In genomic region chr16:66881014-66881417, GRCh38 we compare ENCODE assay signal across 8 cellular contexts. TPM values are rescaled to one million over a fixed set of nuclear protein-coding genes. Genes with fewer than 3 reads are reported as not detected.
DNase-seq lines count a peak whose midpoint lies in the region; ATAC-seq and TF ChIP-seq lines count a peak whose summit lies in the region.

No MANE protein-coding gene starts in this region.

- H4K20me1 ChIP-seq in Loucy (ENCODE audit: insufficient read depth, low read length, poor library complexity, severe bottlenecking) = peaks cover 35% of the 10 kb centered on the region
- no peaks in the 10 kb centered on the region for H4K20me1 ChIP-seq in mammary epithelial cell (ENCODE audit: insufficient read depth, low read length)

- in situ Hi-C loops in mammary epithelial cell (cut with MboI; ENCODE audit: low sequenced_read_pairs in 2 of 2) = no loop called here

- no peak overlapping the region for H2AK5ac ChIP-seq in mesenchymal stem cell (ENCODE audit: low read length, severe bottlenecking)

- no peak overlapping the region for H3K23ac ChIP-seq in mesenchymal stem cell (ENCODE audit: low read length in 2 of 2)

- H3K4me1 ChIP-seq in Loucy (ENCODE audit: insufficient read depth, low read length, poor library complexity, severe bottlenecking) = peaks cover 54% of the 10 kb centered on the region
- peaks cover 20% of the 10 kb centered on the region for H3K4me1 ChIP-seq in mammary epithelial cell (ENCODE audit: insufficient read depth, low read length)
- H3K4me1 ChIP-seq in mesenchymal stem cell (ENCODE audit: control insufficient read depth, insufficient read depth, low read depth, low read length) = peaks cover 17% of the 10 kb centered on the region
- H3K4me1 ChIP-seq in upper lobe of right lung = peaks cover 19% of the 10 kb centered on the region

- H2BK12ac ChIP-seq in mesenchymal stem cell (ENCODE audit: low read length in 2 of 2) = no peak overlapping the region

- no peaks in the 10 kb centered on the region for H3K9me2 ChIP-seq in Loucy (replicated peaks; ENCODE audit: low read depth, low read length)

- H3K9ac ChIP-seq in Loucy (ENCODE audit: low read depth, low read length, poor library complexity, severe bottlenecking) (peak overlapping the region; percentile 73), mammary epithelial cell (ENCODE audit: insufficient read depth, low read length) (peak overlapping the region; percentile 61), mesenchymal stem cell (ENCODE audit: low read length) (peak overlapping the region; percentile 93)

- H3K4ac ChIP-seq in mesenchymal stem cell (ENCODE audit: low read depth in 1 of 2, low read length in 2 of 2) = peak overlapping the region in 1 of 2 experiments; percentile 42

- H3K9me3 ChIP-seq in Loucy (ENCODE audit: insufficient read depth, low read depth, low read length) (no peaks in the 10 kb centered on the region), mammary epithelial cell (replicated peaks; ENCODE audit: insufficient read depth, low read length) (no peaks in the 10 kb centered on the region), mesenchymal stem cell (ENCODE audit: control insufficient read depth, low read length) (no peaks in the 10 kb centered on the region), upper lobe of right lung (no peaks in the 10 kb centered on the region)

- no peak overlapping the region for H2BK15ac ChIP-seq in mesenchymal stem cell (ENCODE audit: low read depth, poor library complexity, severe bottlenecking)

- peak overlapping the region in 1 of 2 experiments; percentile 15 for H3K14ac ChIP-seq in mesenchymal stem cell (ENCODE audit: low read length in 2 of 2)

- intact Hi-C loops in mammary epithelial cell (cut with micrococcal nuclease) = no loop called here
- intact Hi-C loops in upper lobe of right lung (cut with DNase I) = no loop called here

- H2AFZ ChIP-seq in Loucy (ENCODE audit: low read length) = peak overlapping the region; percentile 76
- peak overlapping the region; percentile 93 for H2AFZ ChIP-seq in mammary epithelial cell (ENCODE audit: low read depth, low read length)
- H2AFZ ChIP-seq in mesenchymal stem cell (ENCODE audit: low read depth, low read length) = no peak overlapping the region

- peaks cover 49% of the 10 kb centered on the region for H3K79me2 ChIP-seq in Loucy (ENCODE audit: insufficient read depth, low read length)
- H3K79me2 ChIP-seq in mammary epithelial cell (ENCODE audit: insufficient read depth, low read length) = peaks cover 48% of the 10 kb centered on the region

- CTCF ChIA-PET in mammary epithelial cell (lab: Charles Lee; ENCODE audit: low non-redundant PET) = interaction anchor here (0.8 to 1.5 kb wide), 2 partner anchors 14 to 50 kb away, joined by 7 to 11 read pairs; partner anchors contain the start of gene NAE1

- peak overlapping the region; percentile 9 for H4K91ac ChIP-seq in mesenchymal stem cell (ENCODE audit: low read length)

- peak overlapping the region; percentile 87 for H3K4me2 ChIP-seq in Loucy (ENCODE audit: low read depth, low read length, poor library complexity, severe bottlenecking)
- peak overlapping the region; percentile 77 for H3K4me2 ChIP-seq in mammary epithelial cell (ENCODE audit: insufficient read depth, low read depth, low read length)
- peak overlapping the region; percentile 83 for H3K4me2 ChIP-seq in mesenchymal stem cell (ENCODE audit: low read length, poor library complexity, severe bottlenecking)

- BruUV-seq in mammary epithelial cell (replicated peaks; lab: Mats Ljungman, UMichigan) = no TSS peak

- TF ChIP-seq CTCF in Loucy (conservative IDR thresholded peaks at IDR 0.05; ENCODE audit: low read length) (no peak), mammary epithelial cell (conservative IDR thresholded peaks at IDR 0.05 in 1 of 2, IDR thresholded peaks at IDR 0.05 in 1 of 2; ENCODE audit: extremely low read depth in 1 of 2, insufficient read depth in 1 of 2, low read depth in 1 of 2, low read length in 2 of 2) (no peak), upper lobe of right lung (IDR thresholded peaks at IDR 0.05) (no peak)

- ATAC-seq in GM19452 (IDR thresholded peaks at IDR 0.05; ENCODE audit: unreplicated experiment) (peak; percentile 8), upper lobe of right lung (peak; percentile 7)

- no peak for DNase-seq in mammary epithelial cell
- DNase-seq in mesenchymal stem cell = peak; percentile 39
- no peak for DNase-seq in upper lobe of right lung
- DNase-seq in NCI-H748 (lab: John Stamatoyannopoulos, UW; ENCODE audit: unreplicated experiment) = no peak
- no peak for DNase-seq in NOMO-1 treated with dmso at 0.1 percent for 144 hours (lab: John Stamatoyannopoulos, UW; ENCODE audit: unreplicated experiment)
- DNase-seq in NCI-H1092 (lab: John Stamatoyannopoulos, UW) = no peak

- dilution Hi-C loops in mammary epithelial cell (cut with HindIII; ENCODE audit: low sequenced_read_pairs) = no loop called here

- peaks cover 28% of the 10 kb centered on the region for H3K79me1 ChIP-seq in mesenchymal stem cell (replicated peaks; ENCODE audit: low read length, poor library complexity, severe bottlenecking)

- H3K4me3 ChIP-seq in Loucy (ENCODE audit: low read length, poor library complexity, severe bottlenecking) (peak overlapping the region; percentile 97), mammary epithelial cell (replicated peaks in 1 of 3; ENCODE audit: insufficient read depth in 1 of 3, low read depth in 2 of 3, low read length in 3 of 3) (peak overlapping the region; percentile 52 to 81 (median 79)), mesenchymal stem cell (ENCODE audit: insufficient read depth in 1 of 2, low read depth in 1 of 2, low read length in 2 of 2) (peak overlapping the region; percentile 65 to 97), upper lobe of right lung (peak overlapping the region; percentile 88)

- peak overlapping the region; percentile 33 for H4K8ac ChIP-seq in mesenchymal stem cell (ENCODE audit: low read length)

- H3K18ac ChIP-seq in mesenchymal stem cell (ENCODE audit: low read depth in 1 of 2, low read length in 2 of 2) = peak overlapping the region; percentile 88 to 89

- H3F3A ChIP-seq in Loucy (ENCODE audit: low read depth) = peaks cover 11% of the 10 kb centered on the region

- H3K27me3 ChIP-seq in Loucy (ENCODE audit: insufficient read depth, low read length, poor library complexity, severe bottlenecking) = no peaks in the 10 kb centered on the region
- no peaks in the 10 kb centered on the region for H3K27me3 ChIP-seq in mammary epithelial cell (ENCODE audit: insufficient read depth, low read length)
- no peaks in the 10 kb centered on the region for H3K27me3 ChIP-seq in mesenchymal stem cell (ENCODE audit: control insufficient read depth in 1 of 2, insufficient read depth in 1 of 2, low read length in 2 of 2)
- no peaks in the 10 kb centered on the region for H3K27me3 ChIP-seq in upper lobe of right lung

- H2BK5ac ChIP-seq in mesenchymal stem cell (ENCODE audit: low read depth, low read length, poor library complexity, severe bottlenecking) = no peak overlapping the region

- H3K27ac ChIP-seq in mammary epithelial cell (ENCODE audit: insufficient read depth, low read depth, low read length) = peak overlapping the region; percentile 55
- H3K27ac ChIP-seq in mesenchymal stem cell (ENCODE audit: low read length, poor library complexity, severe bottlenecking) = no peak overlapping the region
- peak overlapping the region; percentile 90 for H3K27ac ChIP-seq in upper lobe of right lung

- H3K36me3 ChIP-seq in Loucy (ENCODE audit: insufficient read depth, low read length) (peaks cover 17% of the 10 kb centered on the region; the same call in 1 of the 2 replicates), mammary epithelial cell (ENCODE audit: insufficient read depth, low read length) (peaks cover 12% of the 10 kb centered on the region), mesenchymal stem cell (ENCODE audit: control insufficient read depth in 1 of 2, insufficient read depth in 2 of 2, low read depth in 1 of 2, low read length in 2 of 2) (peaks cover 15 to 23% of the 10 kb centered on the region in 2 experiments), upper lobe of right lung (peaks cover 19% of the 10 kb centered on the region)

- WGBS in mammary epithelial cell (ENCODE audit: low coverage, missing lambda C conversion rate) = 0% methylated on average over 19 of the region's 23 CpGs
- under 1% methylated on average over 19 of the region's 23 CpGs for WGBS in mesenchymal stem cell

- H2BK120ac ChIP-seq in mesenchymal stem cell (ENCODE audit: low read depth, low read length) = no peak overlapping the region

RNA-seq across cellular contexts. Expression of gene PDP2, which starts 0.7 kb away (rescaled TPM):
- total RNA-seq in mammary epithelial cell = 10 to 100 TPM; 14.2 to 25.0 TPM
- 19.3 TPM for polyA plus RNA-seq in mammary epithelial cell
- 14.5 TPM for polyA minus RNA-seq in mammary epithelial cell
- 7.9 TPM for polyA plus RNA-seq in mesenchymal stem cell (2013, experiment 1 of 2)
- polyA plus RNA-seq in mesenchymal stem cell (2013, experiment 2 of 2) = 7.3 TPM
- total RNA-seq in upper lobe of right lung = 22.4 TPM

RNA-seq across cellular contexts. Expression of gene CA7, which starts 36.8 kb away (rescaled TPM):
- total RNA-seq in mammary epithelial cell (not detected), upper lobe of right lung (not detected)
- not detected for polyA plus RNA-seq in mammary epithelial cell
- polyA minus RNA-seq in mammary epithelial cell = not detected
- not detected for polyA plus RNA-seq in mesenchymal stem cell (2013, experiment 1 of 2)
- not detected for polyA plus RNA-seq in mesenchymal stem cell (2013, experiment 2 of 2)

RNA-seq across cellular contexts. Expression of gene CDH16, which starts 37.7 kb away (rescaled TPM):
- total RNA-seq in mammary epithelial cell (under 1 TPM in 1 of 2 donors, not detected in 1; 0.28 TPM), upper lobe of right lung (not detected)
- polyA plus RNA-seq in mammary epithelial cell = 0.45 TPM
- not detected for polyA minus RNA-seq in mammary epithelial cell
- not detected for polyA plus RNA-seq in mesenchymal stem cell (2013, experiment 1 of 2)
- not detected for polyA plus RNA-seq in mesenchymal stem cell (2013, experiment 2 of 2)

RNA-seq across cellular contexts. Expression of gene RRAD, which starts 44.3 kb away (rescaled TPM):
- total RNA-seq in mammary epithelial cell (10 to 100 TPM in 1 of 2 donors, 1 to 10 TPM in 1; 1.9 to 10.3 TPM), upper lobe of right lung (11.1 TPM)
- 1.3 TPM for polyA plus RNA-seq in mammary epithelial cell
- polyA minus RNA-seq in mammary epithelial cell = not detected
- 6.9 TPM for polyA plus RNA-seq in mesenchymal stem cell (2013, experiment 1 of 2)
- 7.7 TPM for polyA plus RNA-seq in mesenchymal stem cell (2013, experiment 2 of 2)

RNA-seq across cellular contexts. Expression of gene NAE1, which starts 50.2 kb away (rescaled TPM):
- total RNA-seq in mammary epithelial cell = 10 to 100 TPM; 66.5 to 81.1 TPM
- 50.6 TPM for polyA plus RNA-seq in mammary epithelial cell
- polyA minus RNA-seq in mammary epithelial cell = 30.4 TPM
- polyA plus RNA-seq in mesenchymal stem cell (2013, experiment 1 of 2) = 64.1 TPM
- 71.4 TPM for polyA plus RNA-seq in mesenchymal stem cell (2013, experiment 2 of 2)
- 41.8 TPM for total RNA-seq in upper lobe of right lung
